Comparison of ENCODE assay signal across 17 cellular contexts in the genomic region with DNA sequence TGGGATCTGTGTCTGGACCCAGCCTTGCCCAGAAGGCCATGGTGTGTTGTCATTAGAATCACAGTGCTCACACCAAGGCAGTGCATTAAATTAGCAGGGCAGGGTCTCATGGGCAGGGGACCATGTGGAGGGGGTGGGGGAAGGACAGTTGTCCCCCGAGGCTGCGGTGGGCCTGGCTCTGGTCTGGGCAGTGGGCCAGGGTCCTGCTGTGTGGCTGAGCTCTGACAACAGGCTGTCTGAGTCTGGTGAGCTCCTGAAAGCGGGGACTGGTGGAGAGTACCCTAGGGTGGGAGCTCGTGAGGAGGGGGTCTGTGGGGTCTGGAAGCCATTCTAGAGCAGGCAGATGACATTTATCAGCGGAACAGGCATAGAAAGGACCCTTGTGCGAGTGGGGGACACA. TPM values are rescaled to one million over a fixed set of nuclear protein-coding genes. Genes with fewer than 3 reads are reported as not detected.
"Had no signal": no experiment of that assay in that cellular context is flagged by ENCODE, and none has a peak within 500 bp of the region (broad histone marks: within the 10 kb centered on the region; RNA-seq: fewer than 3 reads in every experiment).

No MANE protein-coding gene starts in this region.

RNA-seq across cellular contexts. Expression of a gene that starts 2.0 kb away (rescaled TPM):
- total RNA-seq: natural killer cell, occipital lobe, osteoblast, pancreas, posterior vena cava, prostate gland, pulmonary artery endothelial cell, right atrium auricular region, sciatic nerve, spleen, testis, transverse colon, upper lobe of right lung, urinary bladder, uterus had no signal
- polyA plus RNA-seq: neural cell, smooth muscle cell, spleen, urinary bladder had no signal

RNA-seq across cellular contexts. Expression of a gene that starts 49.8 kb away (rescaled TPM):
- total RNA-seq: natural killer cell, occipital lobe had no signal
- polyA plus RNA-seq: neural cell, smooth muscle cell had no signal

RNA-seq across cellular contexts. Expression of a gene that starts 59.7 kb away (rescaled TPM):
- total RNA-seq: natural killer cell had no signal
